Comparison of ENCODE assay signal across 1 cellular context in the genomic region with DNA sequence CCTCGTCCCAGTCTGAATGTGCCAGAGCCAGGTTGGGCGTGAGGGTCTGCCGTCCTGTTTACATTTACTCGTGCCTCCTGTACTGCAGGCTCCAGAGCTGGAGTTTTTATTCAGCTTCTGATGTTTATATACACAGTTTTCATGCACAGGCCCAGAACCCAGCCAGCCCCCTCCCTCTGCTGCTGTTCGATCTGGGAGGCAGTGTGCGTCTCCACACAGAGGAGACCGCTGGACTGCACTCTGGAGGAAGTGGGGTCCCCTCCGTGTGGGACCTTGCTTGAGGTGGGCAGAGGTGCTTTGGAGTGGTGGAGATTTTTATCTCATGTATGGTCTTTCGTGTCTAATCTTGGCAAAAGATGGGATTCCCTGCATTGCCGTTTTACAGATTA.
TF ChIP-seq lines count a peak whose summit lies in the region.

No MANE protein-coding gene starts in this region.

TF ChIP-seq in WTC11, 78 proteins besides CTCF, POLR2A, EP300 and RAD21 (continued from another document):
- TF ChIP-seq, protein P1, sequence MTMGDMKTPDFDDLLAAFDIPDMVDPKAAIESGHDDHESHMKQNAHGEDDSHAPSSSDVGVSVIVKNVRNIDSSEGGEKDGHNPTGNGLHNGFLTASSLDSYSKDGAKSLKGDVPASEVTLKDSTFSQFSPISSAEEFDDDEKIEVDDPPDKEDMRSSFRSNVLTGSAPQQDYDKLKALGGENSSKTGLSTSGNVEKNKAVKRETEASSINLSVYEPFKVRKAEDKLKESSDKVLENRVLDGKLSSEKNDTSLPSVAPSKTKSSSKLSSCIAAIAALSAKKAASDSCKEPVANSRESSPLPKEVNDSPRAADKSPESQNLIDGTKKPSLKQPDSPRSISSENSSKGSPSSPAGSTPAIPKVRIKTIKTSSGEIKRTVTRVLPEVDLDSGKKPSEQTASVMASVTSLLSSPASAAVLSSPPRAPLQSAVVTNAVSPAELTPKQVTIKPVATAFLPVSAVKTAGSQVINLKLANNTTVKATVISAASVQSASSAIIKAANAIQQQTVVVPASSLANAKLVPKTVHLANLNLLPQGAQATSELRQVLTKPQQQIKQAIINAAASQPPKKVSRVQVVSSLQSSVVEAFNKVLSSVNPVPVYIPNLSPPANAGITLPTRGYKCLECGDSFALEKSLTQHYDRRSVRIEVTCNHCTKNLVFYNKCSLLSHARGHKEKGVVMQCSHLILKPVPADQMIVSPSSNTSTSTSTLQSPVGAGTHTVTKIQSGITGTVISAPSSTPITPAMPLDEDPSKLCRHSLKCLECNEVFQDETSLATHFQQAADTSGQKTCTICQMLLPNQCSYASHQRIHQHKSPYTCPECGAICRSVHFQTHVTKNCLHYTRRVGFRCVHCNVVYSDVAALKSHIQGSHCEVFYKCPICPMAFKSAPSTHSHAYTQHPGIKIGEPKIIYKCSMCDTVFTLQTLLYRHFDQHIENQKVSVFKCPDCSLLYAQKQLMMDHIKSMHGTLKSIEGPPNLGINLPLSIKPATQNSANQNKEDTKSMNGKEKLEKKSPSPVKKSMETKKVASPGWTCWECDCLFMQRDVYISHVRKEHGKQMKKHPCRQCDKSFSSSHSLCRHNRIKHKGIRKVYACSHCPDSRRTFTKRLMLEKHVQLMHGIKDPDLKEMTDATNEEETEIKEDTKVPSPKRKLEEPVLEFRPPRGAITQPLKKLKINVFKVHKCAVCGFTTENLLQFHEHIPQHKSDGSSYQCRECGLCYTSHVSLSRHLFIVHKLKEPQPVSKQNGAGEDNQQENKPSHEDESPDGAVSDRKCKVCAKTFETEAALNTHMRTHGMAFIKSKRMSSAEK (CRISPR knock-in tag; IDR thresholded peaks at IDR 0.05; ENCODE audit: borderline replicate concordance) = no peak
- TF ChIP-seq, protein P2, sequence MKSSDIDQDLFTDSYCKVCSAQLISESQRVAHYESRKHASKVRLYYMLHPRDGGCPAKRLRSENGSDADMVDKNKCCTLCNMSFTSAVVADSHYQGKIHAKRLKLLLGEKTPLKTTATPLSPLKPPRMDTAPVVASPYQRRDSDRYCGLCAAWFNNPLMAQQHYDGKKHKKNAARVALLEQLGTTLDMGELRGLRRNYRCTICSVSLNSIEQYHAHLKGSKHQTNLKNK (CRISPR knock-in tag; IDR thresholded peaks at IDR 0.05) = no peak
- TF ChIP-seq ESRRA (CRISPR knock-in tag; IDR thresholded peaks at IDR 0.05; ENCODE audit: borderline replicate concordance) = no peak
- TF ChIP-seq, protein P3, sequence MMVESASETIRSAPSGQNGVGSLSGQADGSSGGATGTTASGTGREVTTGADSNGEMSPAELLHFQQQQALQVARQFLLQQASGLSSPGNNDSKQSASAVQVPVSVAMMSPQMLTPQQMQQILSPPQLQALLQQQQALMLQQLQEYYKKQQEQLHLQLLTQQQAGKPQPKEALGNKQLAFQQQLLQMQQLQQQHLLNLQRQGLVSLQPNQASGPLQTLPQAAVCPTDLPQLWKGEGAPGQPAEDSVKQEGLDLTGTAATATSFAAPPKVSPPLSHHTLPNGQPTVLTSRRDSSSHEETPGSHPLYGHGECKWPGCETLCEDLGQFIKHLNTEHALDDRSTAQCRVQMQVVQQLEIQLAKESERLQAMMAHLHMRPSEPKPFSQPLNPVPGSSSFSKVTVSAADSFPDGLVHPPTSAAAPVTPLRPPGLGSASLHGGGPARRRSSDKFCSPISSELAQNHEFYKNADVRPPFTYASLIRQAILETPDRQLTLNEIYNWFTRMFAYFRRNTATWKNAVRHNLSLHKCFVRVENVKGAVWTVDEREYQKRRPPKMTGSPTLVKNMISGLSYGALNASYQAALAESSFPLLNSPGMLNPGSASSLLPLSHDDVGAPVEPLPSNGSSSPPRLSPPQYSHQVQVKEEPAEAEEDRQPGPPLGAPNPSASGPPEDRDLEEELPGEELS (CRISPR knock-in tag; IDR thresholded peaks at IDR 0.05) = no peak
- no peak for TF ChIP-seq EMX1 (CRISPR knock-in tag; IDR thresholded peaks at IDR 0.05)
- TF ChIP-seq IRF2 (CRISPR knock-in tag; IDR thresholded peaks at IDR 0.05; ENCODE audit: borderline replicate concordance, low read depth) = no peak
- TF ChIP-seq GTF2I (CRISPR knock-in tag; conservative IDR thresholded peaks at IDR 0.05) = no peak
- TF ChIP-seq CREB1 (CRISPR knock-in tag; IDR thresholded peaks at IDR 0.05) = no peak
